In the genomic region with DNA sequence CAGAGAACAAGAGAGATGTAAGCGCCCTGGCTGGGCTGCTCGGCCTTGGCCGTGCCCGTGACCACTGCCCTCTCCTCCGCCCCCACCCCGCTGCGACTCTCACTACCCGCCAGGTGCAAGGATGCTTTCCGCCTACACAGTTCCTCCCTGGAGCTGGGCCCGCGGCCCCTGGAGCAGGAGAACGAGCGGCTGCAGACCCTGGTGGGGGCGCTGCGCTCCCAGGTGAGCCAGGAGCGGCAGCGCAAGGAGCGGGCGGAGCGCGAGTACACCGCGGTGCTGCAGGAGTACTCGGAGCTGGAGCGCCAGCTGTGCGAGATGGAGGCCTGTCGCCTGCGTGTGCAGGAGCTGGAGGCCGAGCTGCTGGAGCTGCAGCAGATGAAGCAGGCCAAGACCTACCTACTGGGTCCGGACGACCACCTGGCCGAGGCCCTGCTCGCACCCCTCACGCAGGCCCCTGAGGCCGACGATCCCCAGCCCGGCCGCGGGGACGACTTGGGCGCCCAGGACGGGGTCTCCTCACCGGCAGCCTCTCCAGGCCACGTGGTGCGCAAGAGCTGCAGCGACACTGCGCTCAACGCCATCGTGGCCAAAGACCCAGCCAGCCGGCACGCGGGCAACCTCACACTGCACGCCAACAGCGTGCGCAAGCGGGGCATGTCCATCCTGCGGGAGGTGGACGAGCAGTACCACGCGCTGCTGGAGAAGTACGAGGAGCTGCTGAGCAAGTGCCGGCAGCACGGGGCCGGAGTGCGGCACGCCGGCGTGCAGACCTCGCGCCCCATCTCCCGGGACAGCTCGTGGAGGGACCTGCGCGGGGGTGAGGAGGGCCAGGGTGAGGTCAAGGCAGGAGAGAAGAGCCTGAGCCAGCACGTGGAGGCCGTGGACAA, we compare ENCODE assay signal across 20 cellular contexts. TPM values are rescaled to one million over a fixed set of nuclear protein-coding genes. Genes with fewer than 3 reads are reported as not detected.
"Had no signal": no experiment of that assay in that cellular context is flagged by ENCODE, and none has a peak within 500 bp of the region (broad histone marks: within the 10 kb centered on the region; RNA-seq: fewer than 3 reads in every experiment).

No MANE protein-coding gene starts in this region.

- H2AFZ ChIP-seq: parathyroid adenoma had no signal

- ATAC-seq: activated CD4-positive, alpha-beta T cell treated with anti-CD3 and anti-CD28 coated beads for 36 hours; left lung; T-cell had no signal

- FAIRE-seq: bronchial epithelial cell, endometrium, TTC549, urothelium cell line had no signal

- H3K4me3 ChIP-seq: coronary artery, heart right ventricle, left lung, tibial artery had no signal

- DNase-seq: activated CD4-positive, alpha-beta T cell treated with anti-CD3 and anti-CD28 coated beads for 36 hours; activated CD4-positive, alpha-beta T cell treated with anti-CD3 and anti-CD28 coated beads, Interleukin-2, amount 50 U/mL, for 48 hours; activated naive CD4-positive, alpha-beta T cell treated with Interleukin-2 at 50 U/mL for 16 hours; activated naive CD8-positive, alpha-beta T cell treated with anti-CD3 and anti-CD28 coated beads, Interleukin-2, amount 10 ng/mL, durations not matched to agents 7 days and 5 days; activated T-cell treated with anti-CD3 and anti-CD28 coated beads, Interleukin-2, amount 50 U/mL, for 48 hours; amniotic stem cell; heart right ventricle; immature natural killer cell; left lung; mammary epithelial cell; midbrain; stimulated activated CD4-positive, alpha-beta T cell treated with anti-CD3 and anti-CD28 coated beads, Interleukin-4, amount 100 ng/mL, for 24 hours; T-cell; tibial artery had no signal

- H3K9me3 ChIP-seq: heart right ventricle, left lung, tibial artery had no signal

- H3K4me1 ChIP-seq: left lung, parathyroid adenoma, tibial artery had no signal

- H3K27me3 ChIP-seq: heart right ventricle, left lung, tibial artery had no signal

- H3K79me2 ChIP-seq: parathyroid adenoma had no signal

- H3K9ac ChIP-seq: parathyroid adenoma had no signal

- H3K27ac ChIP-seq: coronary artery, heart right ventricle, left lung, parathyroid adenoma, tibial artery had no signal

RNA-seq across cellular contexts. Expression of a gene that starts 15.9 kb away (rescaled TPM):
- polyA plus RNA-seq: immature natural killer cell had no signal
